1 cellular context compared by ENCODE assay signal in the genomic region with DNA sequence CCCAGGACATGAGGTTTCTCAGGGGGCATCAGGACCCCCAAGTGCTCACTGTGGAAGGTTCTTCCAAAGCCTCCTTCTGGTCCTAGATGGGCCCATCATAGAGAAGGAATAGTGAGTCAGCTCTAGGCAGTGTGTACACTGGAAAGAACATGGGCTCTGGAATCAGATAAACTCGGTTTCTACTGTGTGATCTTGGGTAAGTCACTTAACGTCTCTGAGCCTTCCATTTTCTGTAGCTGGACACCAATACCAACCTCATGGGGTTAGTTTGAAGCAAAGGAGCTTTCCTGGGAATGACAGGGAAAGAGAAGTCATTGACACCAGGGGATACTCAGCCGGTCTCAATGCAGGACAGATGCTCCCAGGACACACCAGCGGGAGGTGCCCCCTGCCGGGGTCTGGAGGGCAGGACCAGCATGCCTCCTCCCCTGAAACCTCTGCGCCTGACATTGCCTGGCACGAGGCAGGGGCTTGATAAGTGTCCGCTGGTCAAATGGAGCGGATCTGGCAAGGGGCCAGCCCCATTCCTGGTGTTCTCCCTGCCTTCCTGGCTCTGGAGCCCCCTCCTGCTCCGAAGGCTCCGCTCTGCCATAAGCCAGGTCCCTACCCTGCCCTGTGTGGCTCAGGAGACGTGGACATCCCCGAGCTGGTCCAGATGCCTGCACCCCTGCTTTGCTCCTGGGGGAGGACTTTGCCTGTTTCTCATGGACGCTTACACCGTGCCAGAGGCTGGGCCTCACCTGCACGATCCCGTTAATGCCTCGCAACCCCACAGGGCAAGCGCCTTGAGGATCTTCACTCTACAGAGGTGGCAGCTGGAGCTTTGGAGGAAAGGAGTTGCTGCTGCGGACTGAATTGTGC.
A peak's percentile ranks its signal among the peaks of the same experiment; 100 is the strongest.
TF ChIP-seq lines count a peak whose summit lies in the region.

No MANE protein-coding gene starts in this region.

TF ChIP-seq in K562, 482 proteins besides CTCF, POLR2A, EP300 and RAD21:
- TF ChIP-seq RBM25 (IDR thresholded peaks at IDR 0.05; ENCODE audit: low read depth, low read length, severe bottlenecking): peak; percentile 84
- 0 out of 2 replicates have a peak, but pooled peaks have one; percentile 32 for TF ChIP-seq HDAC2 (IDR thresholded peaks at IDR 0.05)
- peak; percentile 68 for TF ChIP-seq NFIC (IDR thresholded peaks at IDR 0.05)
- TF ChIP-seq ZFP36 (IDR thresholded peaks at IDR 0.05; ENCODE audit: low read depth, low read length, partially characterized antibody): peak; percentile 71
- TF ChIP-seq CCAR2 (IDR thresholded peaks at IDR 0.05; ENCODE audit: low read depth, low read length): no peak
